Comparison of ENCODE assay signal across 17 cellular contexts in genomic region chr4:139440971-139441370, GRCh38. TPM values are rescaled to one million over a fixed set of nuclear protein-coding genes. Genes with fewer than 3 reads are reported as not detected.
DNase-seq lines count a peak whose midpoint lies in the region; FAIRE-seq and TF ChIP-seq lines count a peak whose summit lies in the region.
"Had no signal": no experiment of that assay in that cellular context is flagged by ENCODE, and none has a peak within 500 bp of the region (broad histone marks: within the 10 kb centered on the region; RNA-seq: fewer than 3 reads in every experiment).

No MANE protein-coding gene starts in this region.

- no peak for TF ChIP-seq POLR2A in breast epithelium (IDR thresholded peaks at IDR 0.05)

- H3K9ac ChIP-seq in mammary epithelial cell (ENCODE audit: insufficient read depth, low read length) (no peak overlapping the region), keratinocyte (ENCODE audit: control insufficient read depth, extremely low read depth, insufficient read depth, low read length) (no peak overlapping the region), kidney (ENCODE audit: low read length in 2 of 2) (no peak overlapping the region)
- H3K9ac ChIP-seq: KMS-11 had no signal

- CTCF ChIA-PET in mammary epithelial cell (lab: Charles Lee; ENCODE audit: low non-redundant PET), result no interaction called here

- peak; percentile 90 for FAIRE-seq in keratinocyte (lab: Jason Lieb, UNC)
- FAIRE-seq in kidney (lab: Jason Lieb, UNC), result no peak
- FAIRE-seq: GM12891, H54 had no signal

- TF ChIP-seq CTCF in mammary epithelial cell (conservative IDR thresholded peaks at IDR 0.05 in 1 of 2, IDR thresholded peaks at IDR 0.05 in 1 of 2; ENCODE audit: extremely low read depth in 1 of 2, insufficient read depth in 1 of 2, low read depth in 1 of 2, low read length in 2 of 2) (no peak), breast epithelium (IDR thresholded peaks at IDR 0.05) (no peak), keratinocyte (optimal IDR thresholded peaks at IDR 0.05 in 1 of 3, IDR thresholded peaks at IDR 0.05 in 1 of 3, conservative IDR thresholded peaks at IDR 0.05 in 1 of 3; ENCODE audit: extremely low read depth in 1 of 3, insufficient read depth in 2 of 3, low read length in 3 of 3) (no peak), kidney (IDR thresholded peaks at IDR 0.05; ENCODE audit: borderline replicate concordance, extremely low read depth, insufficient read depth) (no peak)

- whole genome bisulfite sequencing in mammary epithelial cell (ENCODE audit: low coverage, missing lambda C conversion rate), result 87% methylated on average over 5 of the region's 5 CpGs

- H2AFZ ChIP-seq in mammary epithelial cell (ENCODE audit: low read depth, low read length) (no peak overlapping the region), keratinocyte (ENCODE audit: control insufficient read depth, low read length) (no peak overlapping the region)

- H3K79me2 ChIP-seq in mammary epithelial cell (ENCODE audit: insufficient read depth, low read length) (peaks cover 6% of the 10 kb centered on the region), keratinocyte (ENCODE audit: control insufficient read depth, insufficient read depth, low read length) (no peaks in the 10 kb centered on the region)

- H3K9me3 ChIP-seq in mammary epithelial cell (replicated peaks; ENCODE audit: insufficient read depth, low read length) (peaks cover 3% of the 10 kb centered on the region), breast epithelium (peaks cover 3 to 36% of the 10 kb centered on the region in 2 donors), keratinocyte (ENCODE audit: control insufficient read depth, low read depth, low read length) (no peaks in the 10 kb centered on the region), kidney (ENCODE audit: control insufficient read depth in 1 of 2, low read length in 2 of 2) (peaks cover 3 to 10% of the 10 kb centered on the region in 2 donors)

- H3K4me2 ChIP-seq in mammary epithelial cell (ENCODE audit: insufficient read depth, low read depth, low read length) (no peak overlapping the region), keratinocyte (ENCODE audit: control insufficient read depth, extremely low read depth, insufficient read depth, low read depth, low read length) (peak overlapping the region; percentile 22)
- H3K4me2 ChIP-seq: KMS-11 had no signal

- dilution Hi-C loops in mammary epithelial cell (cut with HindIII; ENCODE audit: low sequenced_read_pairs), result no loop called here
- dilution Hi-C loops in keratinocyte (cut with MboI; ENCODE audit: extremely low pct_ligation_motif_present, low sequenced_read_pairs), result no loop called here

- H3K4me3 ChIP-seq in mammary epithelial cell (replicated peaks in 1 of 3; ENCODE audit: insufficient read depth in 1 of 3, low read depth in 2 of 3, low read length in 3 of 3) (no peak overlapping the region), breast epithelium (no peak overlapping the region), keratinocyte (ENCODE audit: control insufficient read depth in 2 of 3, extremely low read depth in 1 of 3, insufficient read depth in 2 of 3, low read depth in 1 of 3, low read length in 3 of 3) (no peak overlapping the region), kidney (ENCODE audit: low read length in 2 of 2) (no peak overlapping the region)

- in situ Hi-C loops in mammary epithelial cell (cut with MboI; ENCODE audit: low sequenced_read_pairs in 2 of 2), result no loop called here

- H3K9me1 ChIP-seq in keratinocyte (ENCODE audit: control insufficient read depth, extremely low read depth, insufficient read depth, low read length), result no peaks in the 10 kb centered on the region

- H3K27me3 ChIP-seq in mammary epithelial cell (ENCODE audit: insufficient read depth, low read length), result no peaks in the 10 kb centered on the region
- no peaks in the 10 kb centered on the region for H3K27me3 ChIP-seq in breast epithelium
- H3K27me3 ChIP-seq in keratinocyte (ENCODE audit: control insufficient read depth, extremely low read depth, insufficient read depth, low read length), result no peaks in the 10 kb centered on the region

- H3K27ac ChIP-seq in mammary epithelial cell (ENCODE audit: insufficient read depth, low read depth, low read length) (no peak overlapping the region), breast epithelium (no peak overlapping the region), keratinocyte (ENCODE audit: control insufficient read depth, insufficient read depth, low read length) (no peak overlapping the region), kidney (ENCODE audit: low read depth in 2 of 2, low read length in 2 of 2) (no peak overlapping the region)
- H3K27ac ChIP-seq: KMS-11 had no signal

- DNase-seq in mammary epithelial cell (peak; percentile 67), breast epithelium (ENCODE audit: low spot score in 2 of 2) (no peak), astrocyte of the hippocampus (ENCODE audit: low read depth, low spot score) (peak; percentile 33), keratinocyte (ENCODE audit: low read depth, low spot score) (no peak), kidney (no peak), SHP77 treated with DMSO at 0.1 percent for 48 hours (lab: John Stamatoyannopoulos, UW) (no peak)
- no peak for DNase-seq in activated effector memory CD4-positive, alpha-beta T cell treated with Interleukin-2 at 50 U/mL for 16 hours
- no peak for DNase-seq in stimulated activated CD4-positive, alpha-beta T cell treated with anti-CD3 and anti-CD28 coated beads, Interleukin-15, amount 100 ng/mL, for 24 hours
- DNase-seq: 8988T; CD4-positive, alpha-beta T cell; MV-4-11; NCI-H1694 treated with DMSO at 0.1 percent for 48 hours; OCI-M1; SIG-M5 had no signal

- no TSS peak for BruUV-seq in mammary epithelial cell (replicated peaks; lab: Mats Ljungman, UMichigan)

- intact Hi-C loops in mammary epithelial cell (cut with micrococcal nuclease) (no loop called here), breast epithelium (cut with DNase I; ENCODE audit: low total_unique reads) (no loop called here), kidney (cut with DNase I) (no loop called here)

- H3K4me1 ChIP-seq in mammary epithelial cell (ENCODE audit: insufficient read depth, low read length), result no peaks in the 10 kb centered on the region
- H3K4me1 ChIP-seq in breast epithelium, result no peaks in the 10 kb centered on the region
- H3K4me1 ChIP-seq in keratinocyte (ENCODE audit: control insufficient read depth, extremely low read depth, insufficient read depth, low read length), result peaks cover 11% of the 10 kb centered on the region
- H3K4me1 ChIP-seq in kidney (ENCODE audit: control insufficient read depth in 1 of 2, insufficient read depth in 1 of 2, low read depth in 1 of 2, low read length in 2 of 2), result no peaks in the 10 kb centered on the region

- no peaks in the 10 kb centered on the region for H4K20me1 ChIP-seq in mammary epithelial cell (ENCODE audit: insufficient read depth, low read length)
- H4K20me1 ChIP-seq in keratinocyte (ENCODE audit: control insufficient read depth, extremely low read depth, insufficient read depth, low read length), result no peaks in the 10 kb centered on the region

- peaks cover 2% of the 10 kb centered on the region for H3K36me3 ChIP-seq in mammary epithelial cell (ENCODE audit: insufficient read depth, low read length)
- H3K36me3 ChIP-seq in breast epithelium, result no peaks in the 10 kb centered on the region
- no peaks in the 10 kb centered on the region for H3K36me3 ChIP-seq in keratinocyte (ENCODE audit: control insufficient read depth in 2 of 2, extremely low read depth in 1 of 2, insufficient read depth in 2 of 2, low read length in 2 of 2)
- no peaks in the 10 kb centered on the region for H3K36me3 ChIP-seq in kidney (ENCODE audit: control insufficient read depth in 1 of 2, insufficient read depth in 2 of 2, low read length in 2 of 2)

RNA-seq across cellular contexts. Expression of gene RAB33B, which starts 12.9 kb away (rescaled TPM):
- total RNA-seq in mammary epithelial cell, result 10 to 100 TPM in 1 of 2 donors, 1 to 10 TPM in 1; 6.1 to 14.7 TPM
- 3.0 TPM for polyA plus RNA-seq in mammary epithelial cell
- 3.6 TPM for polyA minus RNA-seq in mammary epithelial cell
- total RNA-seq in breast epithelium, result 10 to 100 TPM; 13.1 to 15.8 (median 13.4) TPM
- 3.2 to 4.4 TPM (median 3.2 TPM) in 3 replicates for polyA plus RNA-seq in keratinocyte
- polyA plus RNA-seq in keratinocyte (2011; ENCODE audit: low read depth), result 2.3 TPM
- polyA plus RNA-seq in keratinocyte (2011; cell fraction: cytosol; rRNA removed), result 2.2 and 3.8 TPM in 2 replicates
- 5.0 and 5.6 TPM in 2 replicates for polyA plus RNA-seq in keratinocyte (2011; cell fraction: nucleus; rRNA removed)
- 2.4 and 3.2 TPM in 2 replicates for polyA plus RNA-seq in keratinocyte (2012; ENCODE audit: low replicate concordance)
- polyA minus RNA-seq in keratinocyte, result 0.95 to 6.8 TPM (median 5.3 TPM) in 3 replicates
- polyA minus RNA-seq in keratinocyte (2011; cell fraction: cytosol; rRNA and poly(A)+ RNA removed), result 9.0 TPM
- 5.4 and 15.1 TPM in 2 replicates for polyA minus RNA-seq in keratinocyte (2011; cell fraction: nucleus; rRNA and poly(A)+ RNA removed)
- total RNA-seq in kidney, result 9.8 TPM
- polyA plus RNA-seq in kidney (ENCODE audit: insufficient read depth, low read depth, low replicate concordance), result 2.5 TPM

Comparison
In these comparisons a context has a peak if more than half of its experiments do, and no peak if none do; other contexts are left out.
1. DNase-seq: peak in mammary epithelial cell (single experiment) and astrocyte of the hippocampus (single experiment); none in breast epithelium (0 of 2), keratinocyte (single experiment), kidney (single experiment), activated effector memory CD4-positive, alpha-beta T cell treated with Interleukin-2 at 50 U/mL for 16 hours (single experiment), stimulated activated CD4-positive, alpha-beta T cell treated with anti-CD3 and anti-CD28 coated beads, Interleukin-15, amount 100 ng/mL, for 24 hours (single experiment) and SHP77 treated with DMSO at 0.1 percent for 48 hours (single experiment).